In genomic region chr7:91344911-91345310, GRCh38 we compare ENCODE assay signal across 13 cellular contexts.
DNase-seq lines count a peak whose midpoint lies in the region; ATAC-seq and TF ChIP-seq lines count a peak whose summit lies in the region.
"Had no signal": no experiment of that assay in that cellular context is flagged by ENCODE, and none has a peak within 500 bp of the region (broad histone marks: within the 10 kb centered on the region; RNA-seq: fewer than 3 reads in every experiment).

No MANE protein-coding gene starts in this region.

- DNase-seq in non-pigmented ciliary epithelial cell (ENCODE audit: low read depth) (peak; percentile 44), NCI-H128 (lab: John Stamatoyannopoulos, UW; ENCODE audit: unreplicated experiment) (no peak), progenitor cell of endocrine pancreas (ENCODE audit: low spot score, unreplicated experiment) (no peak)
- DNase-seq in activated CD4-positive, alpha-beta T cell treated with anti-CD3 and anti-CD28 coated beads, Interleukin-2, amount 10 ng/mL, durations not matched to agents 7 days and 5 days = no peak
- no peak for DNase-seq in natural killer cell treated with Interleukin-12 subunit alpha and Interleukin-12 subunit beta and Interleukin-15 and Interleukin-18, amount 100 ng/mL, for 72 hours (ENCODE audit: low spot score)
- DNase-seq: foreskin melanocyte, NCI-H2107, retina had no signal

- H3K9me3 Mint-ChIP-seq in activated CD4-positive, alpha-beta T cell treated with anti-CD3 and anti-CD28 coated beads, Interleukin-2, amount 10 ng/mL, durations not matched to agents 7 days and 5 days = no peaks in the 10 kb centered on the region
- H3K9me3 Mint-ChIP-seq in natural killer cell treated with Interleukin-12 subunit alpha and Interleukin-12 subunit beta and Interleukin-15 and Interleukin-18, amount 100 ng/mL, for 72 hours = peaks cover 3% of the 10 kb centered on the region
- H3K9me3 Mint-ChIP-seq in progenitor cell of endocrine pancreas (ENCODE audit: low read depth) = no peaks in the 10 kb centered on the region
- H3K9me3 Mint-ChIP-seq: activated T-helper 1 cell treated with anti-CD3 and anti-CD28 coated beads, Interleukin-12 subunit alpha, Interleukin-12 subunit beta, Interleukin-2, Interleukin-4 antibody, amounts not matched to agents 30 ng/mL and 10 ng/mL and 1 ng/mL, durations not matched to agents 14 hours and 24 hours and 36 hours had no signal

- no peak overlapping the region for H3K27ac Mint-ChIP-seq in activated CD4-positive, alpha-beta T cell treated with anti-CD3 and anti-CD28 coated beads, Interleukin-2, amount 10 ng/mL, durations not matched to agents 7 days and 5 days
- no peak overlapping the region for H3K27ac Mint-ChIP-seq in natural killer cell treated with Interleukin-12 subunit alpha and Interleukin-12 subunit beta and Interleukin-15 and Interleukin-18, amount 100 ng/mL, for 72 hours
- H3K27ac Mint-ChIP-seq in progenitor cell of endocrine pancreas = no peak overlapping the region
- H3K27ac Mint-ChIP-seq: activated T-helper 1 cell treated with anti-CD3 and anti-CD28 coated beads, Interleukin-12 subunit alpha, Interleukin-12 subunit beta, Interleukin-2, Interleukin-4 antibody, amounts not matched to agents 30 ng/mL and 10 ng/mL and 1 ng/mL, durations not matched to agents 14 hours and 24 hours and 36 hours had no signal

- H3K4me3 Mint-ChIP-seq in activated CD4-positive, alpha-beta T cell treated with anti-CD3 and anti-CD28 coated beads, Interleukin-2, amount 10 ng/mL, durations not matched to agents 7 days and 5 days = no peak overlapping the region
- H3K4me3 Mint-ChIP-seq in natural killer cell treated with Interleukin-12 subunit alpha and Interleukin-12 subunit beta and Interleukin-15 and Interleukin-18, amount 100 ng/mL, for 72 hours = no peak overlapping the region
- H3K4me3 Mint-ChIP-seq in progenitor cell of endocrine pancreas (ENCODE audit: low read depth) = no peak overlapping the region
- H3K4me3 Mint-ChIP-seq: activated T-helper 1 cell treated with anti-CD3 and anti-CD28 coated beads, Interleukin-12 subunit alpha, Interleukin-12 subunit beta, Interleukin-2, Interleukin-4 antibody, amounts not matched to agents 30 ng/mL and 10 ng/mL and 1 ng/mL, durations not matched to agents 14 hours and 24 hours and 36 hours had no signal

- no peaks in the 10 kb centered on the region for H3K36me3 Mint-ChIP-seq in activated CD4-positive, alpha-beta T cell treated with anti-CD3 and anti-CD28 coated beads, Interleukin-2, amount 10 ng/mL, durations not matched to agents 7 days and 5 days (ENCODE audit: low read depth)
- H3K36me3 Mint-ChIP-seq in natural killer cell treated with Interleukin-12 subunit alpha and Interleukin-12 subunit beta and Interleukin-15 and Interleukin-18, amount 100 ng/mL, for 72 hours = no peaks in the 10 kb centered on the region
- H3K36me3 Mint-ChIP-seq in progenitor cell of endocrine pancreas (ENCODE audit: insufficient read depth) = no peaks in the 10 kb centered on the region

- no peaks in the 10 kb centered on the region for H3K27me3 Mint-ChIP-seq in activated CD4-positive, alpha-beta T cell treated with anti-CD3 and anti-CD28 coated beads, Interleukin-2, amount 10 ng/mL, durations not matched to agents 7 days and 5 days
- H3K27me3 Mint-ChIP-seq in natural killer cell treated with Interleukin-12 subunit alpha and Interleukin-12 subunit beta and Interleukin-15 and Interleukin-18, amount 100 ng/mL, for 72 hours = no peaks in the 10 kb centered on the region
- peaks cover 4% of the 10 kb centered on the region for H3K27me3 Mint-ChIP-seq in progenitor cell of endocrine pancreas

- no peak for TF ChIP-seq CTCF in progenitor cell of endocrine pancreas (IDR thresholded peaks at IDR 0.05; ENCODE audit: unreplicated experiment)

- CTCF ChIA-PET in activated CD4-positive, alpha-beta T cell treated with anti-CD3 and anti-CD28 coated beads, Interleukin-2, amount 10 ng/mL, durations not matched to agents 7 days and 5 days (lab: Charles Lee) = no interaction called here

- H3K4me1 Mint-ChIP-seq in activated CD4-positive, alpha-beta T cell treated with anti-CD3 and anti-CD28 coated beads, Interleukin-2, amount 10 ng/mL, durations not matched to agents 7 days and 5 days = no peaks in the 10 kb centered on the region
- H3K4me1 Mint-ChIP-seq in natural killer cell treated with Interleukin-12 subunit alpha and Interleukin-12 subunit beta and Interleukin-15 and Interleukin-18, amount 100 ng/mL, for 72 hours (ENCODE audit: low read depth in 2 of 2) = no peaks in the 10 kb centered on the region
- peaks cover 16% of the 10 kb centered on the region for H3K4me1 Mint-ChIP-seq in progenitor cell of endocrine pancreas (ENCODE audit: low read depth)

- POLR2A ChIA-PET in activated CD4-positive, alpha-beta T cell treated with anti-CD3 and anti-CD28 coated beads, Interleukin-2, amount 10 ng/mL, durations not matched to agents 7 days and 5 days (lab: Charles Lee) = no interaction called here

- ATAC-seq in GM18873 (IDR thresholded peaks at IDR 0.05; ENCODE audit: low FRiP score, unreplicated experiment) (peak; percentile 72), HG02588 (IDR thresholded peaks at IDR 0.05; ENCODE audit: unreplicated experiment) (peak; percentile 75), HG03558 (IDR thresholded peaks at IDR 0.05; ENCODE audit: extremely low read depth, unreplicated experiment) (peak; percentile 48)
- ATAC-seq in natural killer cell treated with Interleukin-12 subunit alpha and Interleukin-12 subunit beta and Interleukin-15 and Interleukin-18, amount 100 ng/mL, for 72 hours = no peak
- ATAC-seq: Right ventricle myocardium inferior had no signal

Comparison
In these comparisons a context has a peak if more than half of its experiments do, and no peak if none do; other contexts are left out.
1. ATAC-seq: peak in GM18873 (single experiment), HG02588 (single experiment) and HG03558 (single experiment); none in natural killer cell treated with Interleukin-12 subunit alpha and Interleukin-12 subunit beta and Interleukin-15 and Interleukin-18, amount 100 ng/mL, for 72 hours (0 of 2).